In genomic region chr3:194328080-194328571, GRCh38 we compare ENCODE assay signal across 13 cellular contexts. TPM values are rescaled to one million over a fixed set of nuclear protein-coding genes. Genes with fewer than 3 reads are reported as not detected.
DNase-seq lines count a peak whose midpoint lies in the region; TF ChIP-seq lines count a peak whose summit lies in the region.
"Had no signal": no experiment of that assay in that cellular context is flagged by ENCODE, and none has a peak within 500 bp of the region (broad histone marks: within the 10 kb centered on the region; RNA-seq: fewer than 3 reads in every experiment).

No MANE protein-coding gene starts in this region.

- TF ChIP-seq CTCF in RWPE1 (conservative IDR thresholded peaks at IDR 0.05; ENCODE audit: low read depth), result no peak
- TF ChIP-seq CTCF in epithelial cell of esophagus (IDR thresholded peaks at IDR 0.05; ENCODE audit: insufficient read depth, low read depth, low read length, missing control alignments), result no peak
- TF ChIP-seq CTCF in retinal pigment epithelial cell (conservative IDR thresholded peaks at IDR 0.05; ENCODE audit: low read depth, low read length), result no peak

- CTCF ChIA-PET in activated CD4-positive, alpha-beta T cell treated with anti-CD3 and anti-CD28 coated beads, Interleukin-2, amount 10 ng/mL, durations not matched to agents 7 days and 5 days (lab: Charles Lee), result interaction anchor here (0.7 to 2.0 kb wide), 4 partner anchors 10 to 266 kb away, joined by 3 to 8 read pairs (median 4); no protein-coding TSS in a partner anchor
- CTCF ChIA-PET in RWPE1 (lab: Yijun Ruan, JAX), result interaction anchor here (1.0 to 1.4 kb wide), 2 partner anchors 15 to 547 kb away, joined by 4 read pairs; no protein-coding TSS in a partner anchor

- peaks cover 5% of the 10 kb centered on the region for H3K4me1 Mint-ChIP-seq in activated CD4-positive, alpha-beta T cell treated with anti-CD3 and anti-CD28 coated beads, Interleukin-2, amount 10 ng/mL, durations not matched to agents 7 days and 5 days
- H3K4me1 Mint-ChIP-seq: activated naive CD4-positive, alpha-beta T cell treated with anti-CD3 and anti-CD28 coated beads, Interleukin-2, amount 50 U/mL, for 24 hours had no signal

- no peaks in the 10 kb centered on the region for H3K9me3 Mint-ChIP-seq in activated CD4-positive, alpha-beta T cell treated with anti-CD3 and anti-CD28 coated beads, Interleukin-2, amount 10 ng/mL, durations not matched to agents 7 days and 5 days
- H3K9me3 Mint-ChIP-seq: activated naive CD4-positive, alpha-beta T cell treated with anti-CD3 and anti-CD28 coated beads, Interleukin-2, amount 50 U/mL, for 24 hours; type B pancreatic cell had no signal

- H3K27ac Mint-ChIP-seq in activated CD4-positive, alpha-beta T cell treated with anti-CD3 and anti-CD28 coated beads, Interleukin-2, amount 10 ng/mL, durations not matched to agents 7 days and 5 days, result no peak overlapping the region
- H3K27ac Mint-ChIP-seq: activated naive CD4-positive, alpha-beta T cell treated with anti-CD3 and anti-CD28 coated beads, Interleukin-2, amount 50 U/mL, for 24 hours; type B pancreatic cell had no signal

- in situ Hi-C loops in G401 (cut with HindIII; ENCODE audit: low sequenced_read_pairs), result no loop called here

- no peaks in the 10 kb centered on the region for H3K36me3 Mint-ChIP-seq in activated CD4-positive, alpha-beta T cell treated with anti-CD3 and anti-CD28 coated beads, Interleukin-2, amount 10 ng/mL, durations not matched to agents 7 days and 5 days (ENCODE audit: low read depth)
- H3K36me3 Mint-ChIP-seq: activated naive CD4-positive, alpha-beta T cell treated with anti-CD3 and anti-CD28 coated beads, Interleukin-2, amount 50 U/mL, for 24 hours; type B pancreatic cell had no signal

- peaks cover 14% of the 10 kb centered on the region for H3K27me3 Mint-ChIP-seq in activated CD4-positive, alpha-beta T cell treated with anti-CD3 and anti-CD28 coated beads, Interleukin-2, amount 10 ng/mL, durations not matched to agents 7 days and 5 days

- peak overlapping the region; percentile 99 for H3K27ac ChIP-seq in RWPE1

- DNase-seq in activated CD4-positive, alpha-beta T cell treated with anti-CD3 and anti-CD28 coated beads, Interleukin-2, amount 10 ng/mL, durations not matched to agents 7 days and 5 days, result peak; percentile 37
- DNase-seq in activated CD4-positive, alpha-beta T cell treated with anti-CD3 and anti-CD28 coated beads, Interleukin-2, amount 50 U/mL, for 4 hours, result no peak
- peak; percentile 75 for DNase-seq in RWPE1 (ENCODE audit: low spot score)
- DNase-seq in epithelial cell of esophagus (ENCODE audit: low read depth), result peak; percentile 91
- peak; percentile 48 for DNase-seq in retinal pigment epithelial cell (ENCODE audit: low read depth)
- no peak for DNase-seq in G401 (ENCODE audit: low spot score)
- no peak for DNase-seq in dedifferentiated amniotic fluid mesenchymal stem cell (ENCODE audit: extremely low spot score)
- DNase-seq in iPS-NIHi11 (ENCODE audit: low spot score), result no peak
- DNase-seq: stimulated activated CD4-positive, alpha-beta T cell treated with anti-CD3 and anti-CD28 coated beads, Interleukin-4, amount 100 ng/mL, for 24 hours had no signal

- POLR2A ChIA-PET in activated CD4-positive, alpha-beta T cell treated with anti-CD3 and anti-CD28 coated beads, Interleukin-2, amount 10 ng/mL, durations not matched to agents 7 days and 5 days (lab: Charles Lee), result no interaction called here
- POLR2A ChIA-PET in RWPE1 (lab: Yijun Ruan, JAX; ENCODE audit: low non-redundant PET), result no interaction called here

- H3K4me3 ChIP-seq in epithelial cell of esophagus (ENCODE audit: low read length) (no peak overlapping the region), retinal pigment epithelial cell (ENCODE audit: low read length) (no peak overlapping the region)

- H3K4me3 Mint-ChIP-seq in activated CD4-positive, alpha-beta T cell treated with anti-CD3 and anti-CD28 coated beads, Interleukin-2, amount 10 ng/mL, durations not matched to agents 7 days and 5 days, result no peak overlapping the region
- H3K4me3 Mint-ChIP-seq: activated naive CD4-positive, alpha-beta T cell treated with anti-CD3 and anti-CD28 coated beads, Interleukin-2, amount 50 U/mL, for 24 hours had no signal

RNA-seq across cellular contexts. Expression of gene CPN2, which starts 23.0 kb away (rescaled TPM):
- total RNA-seq in activated CD4-positive, alpha-beta T cell treated with anti-CD3 and anti-CD28 coated beads, Interleukin-2, amount 10 ng/mL, durations not matched to agents 7 days and 5 days, result not detected
- total RNA-seq in G401 (2014; rRNA removed; shearing (Covaris generic)), result not detected in 2 replicates
- total RNA-seq: mononuclear cell; T-helper 1 cell treated with Interleukin-12 subunit alpha and Interleukin-12 subunit beta and Interleukin-4 antibody, amounts not matched to agents 30 ng/mL and 1 ng/mL, for 36 hours had no signal

RNA-seq across cellular contexts. Expression of gene LRRC15, which starts 41.4 kb away (rescaled TPM):
- not detected for total RNA-seq in activated CD4-positive, alpha-beta T cell treated with anti-CD3 and anti-CD28 coated beads, Interleukin-2, amount 10 ng/mL, durations not matched to agents 7 days and 5 days
- 0.14 and 0.55 TPM in 2 replicates for total RNA-seq in G401 (2014; rRNA removed; shearing (Covaris generic))
- total RNA-seq: T-helper 1 cell treated with Interleukin-12 subunit alpha and Interleukin-12 subunit beta and Interleukin-4 antibody, amounts not matched to agents 30 ng/mL and 1 ng/mL, for 36 hours had no signal

Comparison
In these comparisons a context has a peak if more than half of its experiments do, and no peak if none do; other contexts are left out.
1. DNase-seq: peak in activated CD4-positive, alpha-beta T cell treated with anti-CD3 and anti-CD28 coated beads, Interleukin-2, amount 10 ng/mL, durations not matched to agents 7 days and 5 days (single experiment), RWPE1 (single experiment), epithelial cell of esophagus (single experiment) and retinal pigment epithelial cell (single experiment); none in activated CD4-positive, alpha-beta T cell treated with anti-CD3 and anti-CD28 coated beads, Interleukin-2, amount 50 U/mL, for 4 hours (0 of 2), G401 (single experiment), dedifferentiated amniotic fluid mesenchymal stem cell (single experiment) and iPS-NIHi11 (single experiment).